In the genomic region with DNA sequence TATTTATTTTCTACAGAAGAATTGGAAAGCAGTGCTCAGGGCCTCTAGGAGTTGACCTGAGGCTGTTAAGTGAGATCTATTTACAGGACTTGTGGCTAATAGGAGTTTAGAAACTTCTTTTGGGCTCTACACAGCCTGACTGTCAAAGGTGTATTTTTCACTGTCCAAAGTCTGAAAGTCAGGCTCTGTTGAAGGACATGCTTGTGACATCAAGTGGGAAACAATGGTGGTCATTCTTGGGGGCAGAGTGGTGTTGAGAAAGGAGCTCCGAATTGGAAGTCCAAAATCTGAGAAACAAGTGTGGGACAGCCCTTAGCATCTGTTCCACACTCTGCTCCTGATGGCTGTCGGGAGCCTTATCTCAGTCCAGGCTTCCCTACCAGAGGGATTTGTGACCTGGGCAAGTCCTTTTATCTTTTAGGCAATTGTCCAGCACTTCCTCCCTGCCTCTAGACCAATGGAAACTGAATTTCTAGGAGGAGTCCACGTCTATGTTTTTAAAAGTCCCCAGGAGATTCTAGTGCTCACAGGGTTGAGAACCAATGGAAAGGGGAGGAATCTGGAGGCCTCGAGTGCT, we compare ENCODE assay signal across 1 cellular context.
TF ChIP-seq lines count a peak whose summit lies in the region.

No MANE protein-coding gene starts in this region.

TF ChIP-seq in HepG2, 621 proteins besides CTCF, POLR2A, EP300 and RAD21 (continued from another document and continues in another):
- no peak for TF ChIP-seq SKIL (CRISPR knock-in tag; IDR thresholded peaks at IDR 0.05; ENCODE audit: borderline replicate concordance)
- TF ChIP-seq NR2F6 (IDR thresholded peaks at IDR 0.05): peak; percentile 30; the same call in 1 of the 2 replicates
- 0 out of 2 replicates have a peak, but pooled peaks have one; percentile 12 for TF ChIP-seq NR2F6 (CRISPR knock-in tag; IDR thresholded peaks at IDR 0.05)
- no peak; the same call in 1 of the 2 replicates for TF ChIP-seq TSC22D2 (CRISPR knock-in tag; IDR thresholded peaks at IDR 0.05; ENCODE audit: borderline replicate concordance)
- TF ChIP-seq MLXIP (CRISPR knock-in tag; IDR thresholded peaks at IDR 0.05; ENCODE audit: borderline replicate concordance): no peak
- TF ChIP-seq ZNF34 (CRISPR knock-in tag; IDR thresholded peaks at IDR 0.05; ENCODE audit: borderline replicate concordance): no peak
- TF ChIP-seq LCORL (IDR thresholded peaks at IDR 0.05): 0 out of 2 replicates have a peak, but pooled peaks have one; percentile 44
- TF ChIP-seq LCORL (CRISPR knock-in tag; IDR thresholded peaks at IDR 0.05): peak; percentile 83
- TF ChIP-seq, protein P1, sequence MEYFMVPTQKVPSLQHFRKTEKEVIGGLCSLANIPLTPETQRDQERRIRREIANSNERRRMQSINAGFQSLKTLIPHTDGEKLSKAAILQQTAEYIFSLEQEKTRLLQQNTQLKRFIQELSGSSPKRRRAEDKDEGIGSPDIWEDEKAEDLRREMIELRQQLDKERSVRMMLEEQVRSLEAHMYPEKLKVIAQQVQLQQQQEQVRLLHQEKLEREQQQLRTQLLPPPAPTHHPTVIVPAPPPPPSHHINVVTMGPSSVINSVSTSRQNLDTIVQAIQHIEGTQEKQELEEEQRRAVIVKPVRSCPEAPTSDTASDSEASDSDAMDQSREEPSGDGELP (IDR thresholded peaks at IDR 0.05; ENCODE audit: borderline replicate concordance, low read depth): no peak
- TF ChIP-seq ZNF644 (CRISPR knock-in tag; IDR thresholded peaks at IDR 0.05; ENCODE audit: low read depth): peak; percentile 59; the same call in 1 of the 2 replicates
- TF ChIP-seq PAXIP1 (CRISPR knock-in tag; conservative IDR thresholded peaks at IDR 0.05): peak; percentile 58
- peak; percentile 52; the same call in 1 of the 2 replicates for TF ChIP-seq SOX5 (CRISPR knock-in tag; IDR thresholded peaks at IDR 0.05; ENCODE audit: borderline replicate concordance)
- TF ChIP-seq HNF4A (CRISPR knock-in tag; IDR thresholded peaks at IDR 0.05): peak; percentile 94
- no peak for TF ChIP-seq ZSCAN22 (CRISPR knock-in tag; IDR thresholded peaks at IDR 0.05)
- no peak for TF ChIP-seq CREB1 (IDR thresholded peaks at IDR 0.05)
- peak; percentile 22; the same call in 1 of the 2 replicates for TF ChIP-seq CREB1 (CRISPR knock-in tag; IDR thresholded peaks at IDR 0.05)
- TF ChIP-seq TAF15 (IDR thresholded peaks at IDR 0.05; ENCODE audit: low read depth, low read length, poor library complexity, severe bottlenecking): no peak
- TF ChIP-seq CCDC6 (CRISPR knock-in tag; IDR thresholded peaks at IDR 0.05): peak; percentile 42; the same call in 1 of the 2 replicates
- peak; percentile 38; the same call in 1 of the 2 replicates for TF ChIP-seq CEBPG (CRISPR knock-in tag; IDR thresholded peaks at IDR 0.05)
- TF ChIP-seq FOXP4 (CRISPR knock-in tag; IDR thresholded peaks at IDR 0.05): peak; percentile 42; the same call in 1 of the 2 replicates
- TF ChIP-seq BRCA1 (CRISPR knock-in tag; IDR thresholded peaks at IDR 0.05): no peak
- no peak for TF ChIP-seq ZNF737 (CRISPR knock-in tag; IDR thresholded peaks at IDR 0.05; ENCODE audit: borderline replicate concordance)
- TF ChIP-seq, protein P2, sequence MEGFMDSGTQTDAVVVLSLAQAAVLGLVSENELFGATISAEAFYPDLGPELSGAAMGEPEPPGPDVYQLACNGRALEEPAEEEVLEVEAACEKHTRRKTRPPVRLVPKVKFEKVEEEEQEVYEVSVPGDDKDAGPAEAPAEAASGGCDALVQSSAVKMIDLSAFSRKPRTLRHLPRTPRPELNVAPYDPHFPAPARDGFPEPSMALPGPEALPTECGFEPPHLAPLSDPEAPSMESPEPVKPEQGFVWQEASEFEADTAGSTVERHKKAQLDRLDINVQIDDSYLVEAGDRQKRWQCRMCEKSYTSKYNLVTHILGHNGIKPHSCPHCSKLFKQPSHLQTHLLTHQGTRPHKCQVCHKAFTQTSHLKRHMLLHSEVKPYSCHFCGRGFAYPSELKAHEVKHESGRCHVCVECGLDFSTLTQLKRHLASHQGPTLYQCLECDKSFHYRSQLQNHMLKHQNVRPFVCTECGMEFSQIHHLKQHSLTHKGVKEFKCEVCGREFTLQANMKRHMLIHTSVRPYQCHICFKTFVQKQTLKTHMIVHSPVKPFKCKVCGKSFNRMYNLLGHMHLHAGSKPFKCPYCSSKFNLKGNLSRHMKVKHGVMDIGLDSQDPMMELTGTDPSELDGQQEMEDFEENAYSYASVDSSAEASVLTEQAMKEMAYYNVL (CRISPR knock-in tag; IDR thresholded peaks at IDR 0.05; ENCODE audit: borderline replicate concordance): peak; percentile 62; the same call in 1 of the 2 replicates
- TF ChIP-seq HOXA3 (CRISPR knock-in tag; IDR thresholded peaks at IDR 0.05): peak; percentile 40; the same call in 1 of the 2 replicates
- TF ChIP-seq THYN1 (CRISPR knock-in tag; IDR thresholded peaks at IDR 0.05; ENCODE audit: borderline replicate concordance, low read depth): no peak
- peak; percentile 48; the same call in 1 of the 2 replicates for TF ChIP-seq CEBPB (IDR thresholded peaks at IDR 0.05; ENCODE audit: borderline replicate concordance, low read depth, low read length)
- TF ChIP-seq ESRRA (CRISPR knock-in tag; IDR thresholded peaks at IDR 0.05; ENCODE audit: low read depth): peak; percentile 87
- TF ChIP-seq, protein P3, sequence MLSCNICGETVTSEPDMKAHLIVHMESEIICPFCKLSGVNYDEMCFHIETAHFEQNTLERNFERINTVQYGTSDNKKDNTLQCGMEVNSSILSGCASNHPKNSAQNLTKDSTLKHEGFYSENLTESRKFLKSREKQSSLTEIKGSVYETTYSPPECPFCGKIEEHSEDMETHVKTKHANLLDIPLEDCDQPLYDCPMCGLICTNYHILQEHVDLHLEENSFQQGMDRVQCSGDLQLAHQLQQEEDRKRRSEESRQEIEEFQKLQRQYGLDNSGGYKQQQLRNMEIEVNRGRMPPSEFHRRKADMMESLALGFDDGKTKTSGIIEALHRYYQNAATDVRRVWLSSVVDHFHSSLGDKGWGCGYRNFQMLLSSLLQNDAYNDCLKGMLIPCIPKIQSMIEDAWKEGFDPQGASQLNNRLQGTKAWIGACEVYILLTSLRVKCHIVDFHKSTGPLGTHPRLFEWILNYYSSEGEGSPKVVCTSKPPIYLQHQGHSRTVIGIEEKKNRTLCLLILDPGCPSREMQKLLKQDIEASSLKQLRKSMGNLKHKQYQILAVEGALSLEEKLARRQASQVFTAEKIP (CRISPR knock-in tag; IDR thresholded peaks at IDR 0.05; ENCODE audit: borderline replicate concordance): no peak
- 0 out of 2 replicates have a peak, but pooled peaks have one; percentile 48 for TF ChIP-seq HDAC2 (CRISPR knock-in tag; IDR thresholded peaks at IDR 0.05)
- TF ChIP-seq IRX3 (CRISPR knock-in tag; IDR thresholded peaks at IDR 0.05; ENCODE audit: borderline replicate concordance, low read depth): no peak
- TF ChIP-seq ZNF350 (CRISPR knock-in tag; IDR thresholded peaks at IDR 0.05; ENCODE audit: borderline replicate concordance, low read depth): peak; percentile 12; the same call in 1 of the 2 replicates
- no peak for TF ChIP-seq SOX6 (IDR thresholded peaks at IDR 0.05)
- peak; percentile 89 for TF ChIP-seq SOX6 (CRISPR knock-in tag; IDR thresholded peaks at IDR 0.05)
- peak; percentile 82 for TF ChIP-seq GATAD2A (CRISPR knock-in tag; IDR thresholded peaks at IDR 0.05)
- no peak for TF ChIP-seq PITX1 (CRISPR knock-in tag; IDR thresholded peaks at IDR 0.05)
- no peak for TF ChIP-seq SSRP1 (CRISPR knock-in tag; IDR thresholded peaks at IDR 0.05)
- no peak for TF ChIP-seq NFKB2 (CRISPR knock-in tag; IDR thresholded peaks at IDR 0.05; ENCODE audit: borderline replicate concordance)
- TF ChIP-seq BCL6 (CRISPR knock-in tag; IDR thresholded peaks at IDR 0.05): peak; percentile 57; the same call in 1 of the 2 replicates
- TF ChIP-seq NCOA2 (CRISPR knock-in tag; IDR thresholded peaks at IDR 0.05): peak; percentile 69; the same call in 1 of the 2 replicates
- TF ChIP-seq MTF2 (CRISPR knock-in tag; IDR thresholded peaks at IDR 0.05; ENCODE audit: borderline replicate concordance): 0 out of 2 replicates have a peak, but pooled peaks have one; percentile 9
- TF ChIP-seq HOXA5 (CRISPR knock-in tag; IDR thresholded peaks at IDR 0.05): no peak
- no peak for TF ChIP-seq FOXP1 (IDR thresholded peaks at IDR 0.05)
- TF ChIP-seq FOXP1 (CRISPR knock-in tag; IDR thresholded peaks at IDR 0.05): peak; percentile 18; the same call in 1 of the 2 replicates
- 0 out of 2 replicates have a peak, but pooled peaks have one; percentile 31 for TF ChIP-seq BORCS8-MEF2B (CRISPR knock-in tag; IDR thresholded peaks at IDR 0.05)
- TF ChIP-seq NFIC (IDR thresholded peaks at IDR 0.05; ENCODE audit: low read length): peak; percentile 24; the same call in 1 of the 2 replicates
